In the genomic region with DNA sequence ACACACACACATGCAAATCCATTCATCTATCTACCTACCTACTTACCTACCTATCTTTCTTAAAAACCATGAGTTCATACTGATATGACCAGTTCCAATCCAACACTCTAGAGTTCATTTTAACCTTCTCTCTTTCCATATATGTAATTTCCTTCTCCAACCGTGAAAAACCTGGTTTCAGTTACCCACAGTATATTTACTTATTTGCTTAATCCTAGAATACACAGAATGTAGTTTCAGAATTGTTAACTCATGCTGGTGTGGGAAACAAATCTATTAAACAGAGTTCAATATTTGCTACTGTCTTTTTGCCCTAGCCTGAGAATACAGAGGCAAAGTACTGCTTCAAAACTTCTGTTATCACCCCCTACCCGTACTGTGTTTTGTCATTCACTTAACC, we compare ENCODE assay signal across 19 cellular contexts.
A peak's percentile ranks its signal among the peaks of the same experiment; 100 is the strongest.
DNase-seq lines count a peak whose midpoint lies in the region; ATAC-seq and TF ChIP-seq lines count a peak whose summit lies in the region.
"Had no signal": no experiment of that assay in that cellular context is flagged by ENCODE, and none has a peak within 500 bp of the region (broad histone marks: within the 10 kb centered on the region; RNA-seq: fewer than 3 reads in every experiment).

No MANE protein-coding gene starts in this region.

- TF ChIP-seq CTCF in LNCaP clone FGC (IDR thresholded peaks at IDR 0.05; ENCODE audit: control insufficient read depth, extremely low read depth, insufficient read depth) (no peak), right lobe of liver (IDR thresholded peaks at IDR 0.05) (no peak)

- intact Hi-C loops in right lobe of liver (cut with DNase I), result loop anchor here in 1 of 2 donors (10.0 kb wide), 1 partner anchor 299 kb away; no protein-coding TSS in a partner anchor

- 23% methylated on average over 2 of the region's 2 CpGs for WGBS in right lobe of liver (ENCODE audit: insufficient coverage, low coverage, low lambda C conversion rate, missing lambda C conversion rate)

- TF ChIP-seq POLR2A in right lobe of liver (IDR thresholded peaks at IDR 0.05), result no peak

- peak; percentile 42 for DNase-seq in LNCaP clone FGC (ENCODE audit: low read depth)
- peak; percentile 79 for DNase-seq in NCI-H526 treated with DMSO at 0.1 percent for 48 hours (lab: John Stamatoyannopoulos, UW)
- DNase-seq in left lobe of liver (ENCODE audit: low spot score), result no peak
- no peak for DNase-seq in right lobe of liver
- DNase-seq in NCI-H82 treated with DMSO at 0.1 percent for 48 hours (lab: John Stamatoyannopoulos, UW; ENCODE audit: unreplicated experiment), result no peak
- DNase-seq: Caco-2; CD4-positive, CD25-positive, alpha-beta regulatory T cell; CD8-positive, alpha-beta T cell; DMS153; DMS79 treated with DMSO at 0.1 percent for 48 hours; GF-D8; GOT3; HFFc6 had no signal

- no peaks in the 10 kb centered on the region for H3K9me3 ChIP-seq in right lobe of liver
- H3K9me3 ChIP-seq: BLaER1, Caco-2, HAP-1 had no signal

- H3K4me3 ChIP-seq in LNCaP clone FGC (ENCODE audit: low read depth, low read length), result no peak overlapping the region
- no peak overlapping the region for H3K4me3 ChIP-seq in right lobe of liver
- H3K4me3 ChIP-seq: BLaER1, HAP-1 had no signal

- ATAC-seq in left lobe of liver (peak; percentile 64), right lobe of liver (peak; percentile 68 to 80 (median 73)), HG02870 (IDR thresholded peaks at IDR 0.05; ENCODE audit: unreplicated experiment) (no peak), HG02588 (IDR thresholded peaks at IDR 0.05; ENCODE audit: unreplicated experiment) (no peak)
- no peak for ATAC-seq in activated CD4-positive, CD25-positive, alpha-beta regulatory T cell treated with anti-CD3 and anti-CD28 coated beads, Interleukin-2, amount 50 U/mL, for 24 hours
- ATAC-seq: CD8-positive, alpha-beta T cell had no signal

- peak overlapping the region in 2 of 3 donors; percentile 36 to 37 for H3K27ac ChIP-seq in right lobe of liver
- H3K27ac ChIP-seq: BLaER1, C4-2B had no signal

- H3K27me3 ChIP-seq in right lobe of liver, result no peaks in the 10 kb centered on the region
- H3K27me3 ChIP-seq: BLaER1 had no signal

- H3K4me1 ChIP-seq in right lobe of liver, result peaks cover 0 to 6% (median 2%) of the 10 kb centered on the region in 4 donors
- H3K4me1 ChIP-seq: BLaER1, Caco-2, HAP-1 had no signal

- no peaks in the 10 kb centered on the region for H3K36me3 ChIP-seq in right lobe of liver
- H3K36me3 ChIP-seq: BLaER1, HAP-1 had no signal

Comparison
In these comparisons a context has a peak if more than half of its experiments do, and no peak if none do; other contexts are left out.
1. DNase-seq: peak in LNCaP clone FGC (single experiment) and NCI-H526 treated with DMSO at 0.1 percent for 48 hours (single experiment); none in left lobe of liver (single experiment), right lobe of liver (0 of 3) and NCI-H82 treated with DMSO at 0.1 percent for 48 hours (single experiment).
2. ATAC-seq: peak in left lobe of liver (single experiment) and right lobe of liver (4 of 4); none in HG02870 (single experiment), HG02588 (single experiment) and activated CD4-positive, CD25-positive, alpha-beta regulatory T cell treated with anti-CD3 and anti-CD28 coated beads, Interleukin-2, amount 50 U/mL, for 24 hours (0 of 2).